ENCODE assay signal across 6 cellular contexts in the genomic region with DNA sequence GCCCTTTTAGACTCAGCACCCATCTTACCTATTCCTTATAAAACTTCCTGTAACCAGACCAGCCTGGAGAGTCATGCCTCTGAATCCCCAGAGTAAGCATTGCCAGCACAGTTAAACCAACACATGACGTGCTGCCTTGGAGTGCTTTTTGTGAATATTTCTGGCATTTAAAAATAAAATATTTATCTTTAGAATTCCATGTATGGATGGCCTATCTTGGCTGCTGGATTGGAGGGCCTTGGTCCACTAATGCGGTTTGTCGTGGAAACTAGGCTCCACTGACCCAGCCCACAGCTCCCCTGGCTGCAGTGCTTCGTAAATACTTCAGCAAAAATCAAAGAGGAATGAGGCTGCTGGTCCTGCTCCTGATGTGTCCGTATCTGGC. TPM values are rescaled to one million over a fixed set of nuclear protein-coding genes. Genes with fewer than 3 reads are reported as not detected.
"Had no signal": no experiment of that assay in that cellular context is flagged by ENCODE, and none has a peak within 500 bp of the region (broad histone marks: within the 10 kb centered on the region; RNA-seq: fewer than 3 reads in every experiment).

No MANE protein-coding gene starts in this region.

- H3K27me3 Mint-ChIP-seq: activated CD4-positive, alpha-beta T cell treated with anti-CD3 and anti-CD28 coated beads, Interleukin-2, amount 10 ng/mL, durations not matched to agents 24 days and 14 days had no signal

- H3K9me3 ChIP-seq: uterus had no signal

- H3K9me3 Mint-ChIP-seq: activated CD4-positive, alpha-beta T cell treated with anti-CD3 and anti-CD28 coated beads, Interleukin-2, amount 10 ng/mL, durations not matched to agents 24 days and 14 days; activated naive CD4-positive, alpha-beta T cell treated with anti-CD3 and anti-CD28 coated beads for 36 hours; natural killer cell; stimulated activated naive CD8-positive, alpha-beta T cell treated with anti-CD3 and anti-CD28 coated beads, Interleukin-15, amount 100 ng/mL, for 72 hours had no signal

- ATAC-seq: stimulated activated naive CD8-positive, alpha-beta T cell treated with anti-CD3 and anti-CD28 coated beads, Interleukin-15, amount 100 ng/mL, for 72 hours had no signal

- H3K27ac ChIP-seq: foreskin keratinocyte, uterus had no signal

- H3K4me1 ChIP-seq: foreskin keratinocyte, uterus had no signal

- H3K4me3 Mint-ChIP-seq: activated CD4-positive, alpha-beta T cell treated with anti-CD3 and anti-CD28 coated beads, Interleukin-2, amount 10 ng/mL, durations not matched to agents 24 days and 14 days; activated naive CD4-positive, alpha-beta T cell treated with anti-CD3 and anti-CD28 coated beads for 36 hours; natural killer cell; stimulated activated naive CD8-positive, alpha-beta T cell treated with anti-CD3 and anti-CD28 coated beads, Interleukin-15, amount 100 ng/mL, for 72 hours had no signal

- H3K4me1 Mint-ChIP-seq: activated CD4-positive, alpha-beta T cell treated with anti-CD3 and anti-CD28 coated beads, Interleukin-2, amount 10 ng/mL, durations not matched to agents 24 days and 14 days; natural killer cell; stimulated activated naive CD8-positive, alpha-beta T cell treated with anti-CD3 and anti-CD28 coated beads, Interleukin-15, amount 100 ng/mL, for 72 hours had no signal

- DNase-seq: foreskin keratinocyte, natural killer cell had no signal

- H3K36me3 ChIP-seq: uterus had no signal

- H3K27me3 ChIP-seq: foreskin keratinocyte, uterus had no signal

- H3K27ac Mint-ChIP-seq: activated CD4-positive, alpha-beta T cell treated with anti-CD3 and anti-CD28 coated beads, Interleukin-2, amount 10 ng/mL, durations not matched to agents 24 days and 14 days; activated naive CD4-positive, alpha-beta T cell treated with anti-CD3 and anti-CD28 coated beads for 36 hours; natural killer cell; stimulated activated naive CD8-positive, alpha-beta T cell treated with anti-CD3 and anti-CD28 coated beads, Interleukin-15, amount 100 ng/mL, for 72 hours had no signal

- H3K4me3 ChIP-seq: uterus had no signal

- H3K36me3 Mint-ChIP-seq: natural killer cell had no signal

RNA-seq across cellular contexts. Expression of gene MTARC1, which starts 17.5 kb away (rescaled TPM):
- total RNA-seq: activated CD4-positive, alpha-beta T cell treated with anti-CD3 and anti-CD28 coated beads, Interleukin-2, amount 10 ng/mL, durations not matched to agents 24 days and 14 days; activated naive CD4-positive, alpha-beta T cell treated with anti-CD3 and anti-CD28 coated beads for 36 hours had no signal

RNA-seq across cellular contexts. Expression of gene MTARC2, which starts 56.1 kb away (rescaled TPM):
- total RNA-seq: activated CD4-positive, alpha-beta T cell treated with anti-CD3 and anti-CD28 coated beads, Interleukin-2, amount 10 ng/mL, durations not matched to agents 24 days and 14 days; activated naive CD4-positive, alpha-beta T cell treated with anti-CD3 and anti-CD28 coated beads for 36 hours had no signal
